Comparison of ENCODE assay signal across 11 cellular contexts in the genomic region with DNA sequence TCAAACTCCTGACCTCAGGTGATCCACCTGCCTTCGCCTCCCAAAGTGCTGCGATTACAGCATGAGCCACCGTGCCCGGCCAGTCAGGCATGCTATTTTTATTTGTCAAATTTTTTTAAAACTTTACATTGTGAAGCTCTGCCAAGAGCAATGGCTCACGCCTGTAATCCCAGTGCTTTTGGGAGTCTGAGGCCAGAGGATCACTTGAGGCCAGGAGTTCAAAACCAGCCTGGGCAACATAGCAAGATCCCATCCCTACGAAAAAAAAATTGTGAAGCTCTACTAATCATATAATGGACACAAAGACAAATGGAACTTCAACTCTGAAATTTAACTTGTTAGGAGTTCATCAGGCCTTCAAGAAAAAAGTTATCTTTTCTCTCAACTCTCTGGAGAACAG. TPM values are rescaled to one million over a fixed set of nuclear protein-coding genes. Genes with fewer than 3 reads are reported as not detected.
DNase-seq lines count a peak whose midpoint lies in the region; ATAC-seq and TF ChIP-seq lines count a peak whose summit lies in the region.
"Had no signal": no experiment of that assay in that cellular context is flagged by ENCODE, and none has a peak within 500 bp of the region (broad histone marks: within the 10 kb centered on the region; RNA-seq: fewer than 3 reads in every experiment).

No MANE protein-coding gene starts in this region.

- DNase-seq in GM06990 (ENCODE audit: extremely low read depth, insufficient read length) (no peak), chondrocyte (ENCODE audit: low spot score) (no peak), prostate gland (ENCODE audit: low spot score) (no peak), H4 (ENCODE audit: low spot score) (no peak)
- DNase-seq: stimulated activated CD4-positive, alpha-beta T cell treated with anti-CD3 and anti-CD28 coated beads, Interleukin-15, amount 100 ng/mL, for 24 hours had no signal

- H3K9me3 Mint-ChIP-seq in chondrocyte (ENCODE audit: low read depth) = no peaks in the 10 kb centered on the region

- intact Hi-C loops in prostate gland (cut with DNase I) = no loop called here

- H3K36me3 Mint-ChIP-seq in chondrocyte (ENCODE audit: low read depth) = peaks cover 3% of the 10 kb centered on the region

- H3K27ac ChIP-seq in prostate gland = peak overlapping the region; percentile 87 to 99

- H3K4me3 Mint-ChIP-seq in chondrocyte (ENCODE audit: unreplicated experiment) = peak overlapping the region; percentile 82

- peak overlapping the region; percentile 96 for H3K4me2 ChIP-seq in Loucy (ENCODE audit: low read depth, low read length, poor library complexity, severe bottlenecking)

- H3K9me2 ChIP-seq in Loucy (replicated peaks; ENCODE audit: low read depth, low read length) = no peaks in the 10 kb centered on the region

- H3K9ac ChIP-seq in Loucy (ENCODE audit: low read depth, low read length, poor library complexity, severe bottlenecking) = peak overlapping the region; percentile 95

- ATAC-seq in esophagus mucosa = no peak
- ATAC-seq in GM21447 (IDR thresholded peaks at IDR 0.05; ENCODE audit: unreplicated experiment) = no peak
- ATAC-seq: left colon had no signal

- H3F3A ChIP-seq in Loucy (ENCODE audit: low read depth) = peaks cover 2% of the 10 kb centered on the region; the same call in 1 of the 2 replicates

- 78% methylated on average over 6 of the region's 6 CpGs for WGBS in prostate gland

- H3K27ac Mint-ChIP-seq in chondrocyte (ENCODE audit: unreplicated experiment) = peak overlapping the region; percentile 82

- H3K4me1 Mint-ChIP-seq in chondrocyte (ENCODE audit: low read depth) = peaks cover 28% of the 10 kb centered on the region

- H3K36me3 ChIP-seq in GM06990 (ENCODE audit: control insufficient read depth, insufficient read depth, low read length) = 0 out of 2 replicates have a peak, but pooled peaks cover 1% of the 10 kb centered on the region
- H3K36me3 ChIP-seq in Loucy (ENCODE audit: insufficient read depth, low read length) = no peaks in the 10 kb centered on the region
- no peaks in the 10 kb centered on the region for H3K36me3 ChIP-seq in prostate gland
- H3K36me3 ChIP-seq: thoracic aorta had no signal

- no peaks in the 10 kb centered on the region for H3K9me3 ChIP-seq in Loucy (ENCODE audit: insufficient read depth, low read depth, low read length)
- no peaks in the 10 kb centered on the region for H3K9me3 ChIP-seq in prostate gland
- H3K9me3 ChIP-seq: thoracic aorta had no signal

- no peaks in the 10 kb centered on the region for H3K27me3 Mint-ChIP-seq in chondrocyte (ENCODE audit: low read depth)

- H3K4me3 ChIP-seq in GM06990 (replicated peaks; ENCODE audit: low read depth, low read length) = peak overlapping the region; percentile 81
- H3K4me3 ChIP-seq in Loucy (ENCODE audit: low read length, poor library complexity, severe bottlenecking) = peak overlapping the region; percentile 84
- no peak overlapping the region for H3K4me3 ChIP-seq in prostate gland

- H3K4me1 ChIP-seq in Loucy (ENCODE audit: insufficient read depth, low read length, poor library complexity, severe bottlenecking) = peaks cover 25% of the 10 kb centered on the region
- H3K4me1 ChIP-seq in prostate gland (replicated peaks) = no peaks in the 10 kb centered on the region

- H3K27me3 ChIP-seq in GM06990 (replicated peaks; ENCODE audit: control insufficient read depth, insufficient read depth, low read length) (no peaks in the 10 kb centered on the region), Loucy (ENCODE audit: insufficient read depth, low read length, poor library complexity, severe bottlenecking) (no peaks in the 10 kb centered on the region), prostate gland (replicated peaks; ENCODE audit: insufficient read depth) (no peaks in the 10 kb centered on the region)

- TF ChIP-seq CTCF in GM06990 (IDR thresholded peaks at IDR 0.05; ENCODE audit: insufficient read depth, low read length, poor library complexity, severe bottlenecking) = no peak
- no peak for TF ChIP-seq CTCF in Loucy (conservative IDR thresholded peaks at IDR 0.05; ENCODE audit: low read length)
- no peak for TF ChIP-seq CTCF in chondrocyte (IDR thresholded peaks at IDR 0.05)
- no peak for TF ChIP-seq CTCF in prostate gland (IDR thresholded peaks at IDR 0.05)

- no peak overlapping the region for H2AFZ ChIP-seq in Loucy (ENCODE audit: low read length)

- no peak for TF ChIP-seq POLR2A in prostate gland (IDR thresholded peaks at IDR 0.05)

- H3K79me2 ChIP-seq in Loucy (ENCODE audit: insufficient read depth, low read length) = peaks cover 33% of the 10 kb centered on the region

- H4K20me1 ChIP-seq in Loucy (ENCODE audit: insufficient read depth, low read length, poor library complexity, severe bottlenecking) = peaks cover 5% of the 10 kb centered on the region

RNA-seq across cellular contexts. Expression of a gene that starts 1.9 kb away (rescaled TPM):
- total RNA-seq in chondrocyte = 43.4 to 61.8 TPM (median 46.5 TPM) in 3 replicates
- total RNA-seq in prostate gland = 10 to 100 TPM; 38.7 to 80.9 TPM
- total RNA-seq in esophagus mucosa = 30.2 TPM
- total RNA-seq in H4 (2014; rRNA removed; shearing (Covaris generic)) = 9.5 and 12.3 TPM in 2 replicates

RNA-seq across cellular contexts. Expression of a gene that starts 5.6 kb away (rescaled TPM):
- total RNA-seq in chondrocyte (not detected in 3 replicates), prostate gland (under 1 TPM; 0.46 to 0.57 TPM), esophagus mucosa (not detected)
- total RNA-seq in H4 (2014; rRNA removed; shearing (Covaris generic)) = not detected in 2 replicates
- total RNA-seq: left colon, RPMI7951, thoracic aorta had no signal

RNA-seq across cellular contexts. Expression of a gene that starts 26.1 kb away (rescaled TPM):
- 0.77 to 8.5 TPM (median 8.4 TPM) in 3 replicates for total RNA-seq in chondrocyte
- not detected for total RNA-seq in prostate gland
- total RNA-seq in esophagus mucosa = not detected
- total RNA-seq in H4 (2014; rRNA removed; shearing (Covaris generic)) = 16.1 and 24.8 TPM in 2 replicates
- total RNA-seq: left colon, thoracic aorta had no signal

RNA-seq across cellular contexts. Expression of a gene that starts 30.6 kb away (rescaled TPM):
- total RNA-seq in chondrocyte (6.2 to 8.3 TPM (median 6.8 TPM) in 3 replicates), prostate gland (10 to 100 TPM in 1 of 2 donors, 1 to 10 TPM in 1; 1.7 to 11.5 TPM), esophagus mucosa (0.72 TPM)
- 5.7 and 6.3 TPM in 2 replicates for total RNA-seq in H4 (2014; rRNA removed; shearing (Covaris generic))

RNA-seq across cellular contexts. Expression of a gene that starts 50.7 kb away (rescaled TPM):
- total RNA-seq in chondrocyte (2.9 to 3.1 TPM in 2 of 3 replicates, not detected in the other), prostate gland (10 to 100 TPM in 1 of 2 donors, 1 to 10 TPM in 1; 3.5 to 13.6 TPM), esophagus mucosa (2.0 TPM)
- not detected in 2 replicates for total RNA-seq in H4 (2014; rRNA removed; shearing (Covaris generic))
- total RNA-seq: RPMI7951 had no signal

Comparison
In these comparisons a context has a peak if more than half of its experiments do, and no peak if none do; other contexts are left out.
1. H3K4me3 ChIP-seq: peak in GM06990 (single experiment) and Loucy (single experiment); none in prostate gland (0 of 2).